ENCODE assay signal across 11 cellular contexts in the genomic region with DNA sequence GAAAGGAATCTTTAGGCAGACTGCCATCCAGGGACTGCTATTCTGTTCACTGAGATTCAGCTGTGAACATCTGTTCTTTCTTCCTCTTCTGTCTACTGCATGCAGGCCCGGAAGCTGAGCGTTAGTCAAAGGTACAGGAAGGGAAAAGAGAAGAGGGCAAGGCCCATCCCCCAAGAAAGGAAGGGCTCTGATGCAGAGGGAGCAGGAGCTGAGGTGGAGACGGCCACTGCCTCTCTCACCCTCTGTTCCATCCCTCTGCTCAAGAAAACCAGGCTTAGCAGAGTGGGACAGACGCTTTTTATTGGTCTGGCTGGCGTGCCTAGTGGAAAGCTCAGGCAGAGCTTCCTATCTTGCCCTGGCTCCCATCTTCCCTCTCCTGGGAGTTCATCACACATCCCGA. TPM values are rescaled to one million over a fixed set of nuclear protein-coding genes. Genes with fewer than 3 reads are reported as not detected.
DNase-seq lines count a peak whose midpoint lies in the region; ATAC-seq and TF ChIP-seq lines count a peak whose summit lies in the region.
"Had no signal": no experiment of that assay in that cellular context is flagged by ENCODE, and none has a peak within 500 bp of the region (broad histone marks: within the 10 kb centered on the region; RNA-seq: fewer than 3 reads in every experiment).

No MANE protein-coding gene starts in this region.

- no peak overlapping the region for H3K27ac ChIP-seq in CD4-positive, alpha-beta memory T cell (ENCODE audit: low read depth, low read length)
- H3K27ac ChIP-seq in Karpas-422 (ENCODE audit: low read length) = no peak overlapping the region
- peak overlapping the region in 3 of 5 donors; percentile 28 to 80 (median 69) for H3K27ac ChIP-seq in adrenal gland

- 0 out of 2 replicates have a peak, but pooled peaks cover 2% of the 10 kb centered on the region for H3K79me2 ChIP-seq in Karpas-422 (ENCODE audit: low read length)

- peak overlapping the region in 5 of 7 donors; percentile 67 to 88 (median 86) for H3K27ac Mint-ChIP-seq in CD4-positive, alpha-beta memory T cell
- peak overlapping the region in 6 of 10 donors; percentile 6 to 84 (median 55) for H3K27ac Mint-ChIP-seq in naive thymus-derived CD8-positive, alpha-beta T cell

- H3K9ac ChIP-seq in Karpas-422 (ENCODE audit: low read length) = peak overlapping the region; percentile 53

- POLR2A ChIA-PET in CD4-positive, alpha-beta memory T cell (lab: Charles Lee; ENCODE audit: partially characterized antibody) = interaction anchor here (0.8 to 1.2 kb wide), 2 partner anchors 15 to 106 kb away, joined by 3 read pairs; no protein-coding TSS in a partner anchor
- POLR2A ChIA-PET in naive thymus-derived CD8-positive, alpha-beta T cell (lab: Charles Lee) = no interaction called here

- H3K9me2 ChIP-seq in Karpas-422 (replicated peaks; ENCODE audit: insufficient read depth, low read length) = no peaks in the 10 kb centered on the region

- H3K4me1 ChIP-seq in CD4-positive, alpha-beta memory T cell (ENCODE audit: insufficient read depth, low read length) = peaks cover 24% of the 10 kb centered on the region
- H3K4me1 ChIP-seq in Karpas-422 (ENCODE audit: low read length) (peaks cover 15% of the 10 kb centered on the region), adrenal gland (replicated peaks in 1 of 2) (peaks cover 37 to 54% of the 10 kb centered on the region in 2 donors)

- no peak for DNase-seq in CD4-positive, alpha-beta memory T cell
- DNase-seq in Karpas-422 (peak; percentile 43), adrenal gland (no peak), SIG-M5 (lab: John Stamatoyannopoulos, UW) (no peak)
- DNase-seq in naive thymus-derived CD8-positive, alpha-beta T cell = no peak
- DNase-seq: DMS79; NCI-H2081; stimulated activated CD4-positive, alpha-beta T cell treated with anti-CD3 and anti-CD28 coated beads, Interleukin-12 subunit alpha, Interleukin-12 subunit beta, amount 100 ng/mL, for 4 hours had no signal

- H4K20me1 ChIP-seq in Karpas-422 (ENCODE audit: insufficient read depth, low read depth, low read length) = no peaks in the 10 kb centered on the region

- H3K4me3 Mint-ChIP-seq in CD4-positive, alpha-beta memory T cell = no peak overlapping the region
- H3K4me3 Mint-ChIP-seq in naive thymus-derived CD8-positive, alpha-beta T cell = no peak overlapping the region

- H3K27me3 ChIP-seq in CD4-positive, alpha-beta memory T cell (ENCODE audit: insufficient read depth, low read length) = no peaks in the 10 kb centered on the region
- H3K27me3 ChIP-seq in Karpas-422 (ENCODE audit: low read length) (no peaks in the 10 kb centered on the region), adrenal gland (no peaks in the 10 kb centered on the region)

- no peaks in the 10 kb centered on the region for H3K9me3 ChIP-seq in CD4-positive, alpha-beta memory T cell (ENCODE audit: control insufficient read depth in 1 of 2, low read length in 2 of 2)
- H3K9me3 ChIP-seq in Karpas-422 (ENCODE audit: low read length) (no peaks in the 10 kb centered on the region), adrenal gland (replicated peaks in 1 of 3) (no peaks in the 10 kb centered on the region)

- intact Hi-C loops in CD4-positive, alpha-beta memory T cell (cut with micrococcal nuclease) = loop anchor here (2.0 kb wide), 1 partner anchor 475 kb away; no protein-coding TSS in a partner anchor
- intact Hi-C loops in adrenal gland (cut with DNase I) = loop anchor here in 1 of 2 donors (2.0 kb wide), 1 partner anchor 103 kb away; no protein-coding TSS in a partner anchor

- WGBS in adrenal gland, 4 donors = 67 to 84% (median 72%) methylated on average over 6 of the region's 6 CpGs

- TF ChIP-seq CTCF in adrenal gland (IDR thresholded peaks at IDR 0.05) = no peak

- H3K27me3 Mint-ChIP-seq in CD4-positive, alpha-beta memory T cell = no peaks in the 10 kb centered on the region
- H3K27me3 Mint-ChIP-seq in naive thymus-derived CD8-positive, alpha-beta T cell = no peaks in the 10 kb centered on the region

- H3K4me1 Mint-ChIP-seq in CD4-positive, alpha-beta memory T cell = peaks cover 16 to 31% (median 21%) of the 10 kb centered on the region in 4 donors
- peaks cover 15 to 31% (median 26%) of the 10 kb centered on the region in 4 donors for H3K4me1 Mint-ChIP-seq in naive thymus-derived CD8-positive, alpha-beta T cell

- H3K36me3 Mint-ChIP-seq in CD4-positive, alpha-beta memory T cell = peaks cover 9 to 14% of the 10 kb centered on the region in 2 donors
- peaks cover 0 to 16% (median 0%) of the 10 kb centered on the region in 3 donors for H3K36me3 Mint-ChIP-seq in naive thymus-derived CD8-positive, alpha-beta T cell

- no peak overlapping the region for H3K4me2 ChIP-seq in Karpas-422 (ENCODE audit: low read depth, low read length, poor library complexity, severe bottlenecking)

- CTCF ChIA-PET in CD4-positive, alpha-beta memory T cell (lab: Charles Lee; ENCODE audit: partially characterized antibody) = interaction anchor here (0.6 to 17.3 kb wide), 16 partner anchors 9 to 474 kb away, joined by 3 to 518 read pairs (median 8); partner anchors contain the start of genes HBEGF and PFDN1

- peaks cover 7% of the 10 kb centered on the region for H3K36me3 ChIP-seq in CD4-positive, alpha-beta memory T cell (ENCODE audit: insufficient read depth, low read length)
- H3K36me3 ChIP-seq in Karpas-422 (ENCODE audit: insufficient read depth, low read length) (no peaks in the 10 kb centered on the region), adrenal gland (replicated peaks in 1 of 2) (peaks cover 0 to 17% of the 10 kb centered on the region in 2 donors)

- H3K4me3 ChIP-seq in CD4-positive, alpha-beta memory T cell (ENCODE audit: low read length in 2 of 2) = no peak overlapping the region
- H3K4me3 ChIP-seq in Karpas-422 (ENCODE audit: low read length) (no peak overlapping the region), adrenal gland (no peak overlapping the region)

- no peak for ATAC-seq in naive thymus-derived CD8-positive, alpha-beta T cell
- no peak for ATAC-seq in GM19395 (IDR thresholded peaks at IDR 0.05; ENCODE audit: unreplicated experiment)
- ATAC-seq in activated CD4-positive, CD25-positive, alpha-beta regulatory T cell treated with anti-CD3 and anti-CD28 coated beads, Interleukin-2, amount 50 U/mL, for 24 hours = no peak
- no peak for ATAC-seq in HG03196 (IDR thresholded peaks at IDR 0.05; ENCODE audit: unreplicated experiment)

- no peaks in the 10 kb centered on the region for H3K9me3 Mint-ChIP-seq in CD4-positive, alpha-beta memory T cell
- no peaks in the 10 kb centered on the region for H3K9me3 Mint-ChIP-seq in naive thymus-derived CD8-positive, alpha-beta T cell

- TF ChIP-seq POLR2A in adrenal gland (IDR thresholded peaks at IDR 0.05) = no peak

- no peak overlapping the region for H2AFZ ChIP-seq in Karpas-422 (ENCODE audit: low read length)

RNA-seq across cellular contexts. Expression of gene PFDN1, which starts 57.5 kb away (rescaled TPM):
- total RNA-seq in CD4-positive, alpha-beta memory T cell = 10 to 100 TPM; 24.8 to 26.2 TPM
- 100 to 1,000 TPM; 116 to 223 TPM for polyA plus RNA-seq in CD4-positive, alpha-beta memory T cell
- 28.2 and 49.8 TPM in 2 replicates for total RNA-seq in Karpas-422 (2014; rRNA removed; shearing (Covaris generic); ENCODE audit: low replicate concordance)
- total RNA-seq in adrenal gland = 100 to 1,000 TPM in 2 of 8 donors, 10 to 100 TPM in 6; 49.1 to 194 (median 74.1) TPM
- 100 to 1,000 TPM in 1 of 3 donors, 10 to 100 TPM in 2; 68.1 to 130 (median 97.5) TPM for polyA plus RNA-seq in adrenal gland
- 10 to 100 TPM; 24.8 to 30.0 TPM for total RNA-seq in naive thymus-derived CD8-positive, alpha-beta T cell
- polyA plus RNA-seq in naive thymus-derived CD8-positive, alpha-beta T cell = 100 to 1,000 TPM; 120 to 132 (median 129) TPM

Comparison
In these comparisons a context has a peak if more than half of its experiments do, and no peak if none do; other contexts are left out.
1. H3K27ac ChIP-seq: peak in adrenal gland (3 of 5); none in CD4-positive, alpha-beta memory T cell (single experiment) and Karpas-422 (single experiment).